20 cellular contexts compared by ENCODE assay signal in genomic region chr3:54573922-54574321, GRCh38.
DNase-seq lines count a peak whose midpoint lies in the region; ATAC-seq, FAIRE-seq and TF ChIP-seq lines count a peak whose summit lies in the region.
"Had no signal": no experiment of that assay in that cellular context is flagged by ENCODE, and none has a peak within 500 bp of the region (broad histone marks: within the 10 kb centered on the region; RNA-seq: fewer than 3 reads in every experiment).

No MANE protein-coding gene starts in this region.

- H3K23me2 ChIP-seq in H1 (ENCODE audit: low read depth, low read length) = no peaks in the 10 kb centered on the region

- H4K91ac ChIP-seq in H1 (replicated peaks; ENCODE audit: insufficient read length, low read length) = no peak overlapping the region

- no peak overlapping the region for H3K4me2 ChIP-seq in GM23338
- no peak overlapping the region for H3K4me2 ChIP-seq in H1 (ENCODE audit: insufficient read depth in 1 of 2, low read depth in 2 of 2, low read length in 2 of 2)
- H3K4me2 ChIP-seq in neural progenitor cell = no peak overlapping the region

- H3K9me3 ChIP-seq in H1 (ENCODE audit: insufficient read depth in 2 of 2, low read depth in 1 of 2, low read length in 1 of 2) (no peaks in the 10 kb centered on the region), neural progenitor cell (ENCODE audit: low read depth) (no peaks in the 10 kb centered on the region), colonic mucosa (no peaks in the 10 kb centered on the region)

- H2BK15ac ChIP-seq in H1 (ENCODE audit: low read length) = no peak overlapping the region

- H3K9me3 Mint-ChIP-seq in GM23338 = no peaks in the 10 kb centered on the region
- peaks cover 4% of the 10 kb centered on the region for H3K9me3 Mint-ChIP-seq in neural progenitor cell
- H3K9me3 Mint-ChIP-seq: CD4-positive, alpha-beta T cell had no signal

- H3K27me3 ChIP-seq in GM23338 (ENCODE audit: insufficient read depth) = no peaks in the 10 kb centered on the region
- H3K27me3 ChIP-seq in H1 (replicated peaks in 1 of 4; ENCODE audit: control insufficient read depth in 3 of 4, extremely low read depth in 1 of 4, insufficient read depth in 3 of 4, low read length in 3 of 4) = no peaks in the 10 kb centered on the region
- H3K27me3 ChIP-seq in neural progenitor cell = no peaks in the 10 kb centered on the region
- H3K27me3 ChIP-seq in colonic mucosa = no peaks in the 10 kb centered on the region

- H3K27me3 Mint-ChIP-seq in GM23338 (ENCODE audit: insufficient read depth, low read depth, poor library complexity) (no peaks in the 10 kb centered on the region), neural progenitor cell (ENCODE audit: insufficient read depth, low read depth) (peaks cover 9% of the 10 kb centered on the region)
- H3K27me3 Mint-ChIP-seq: CD4-positive, alpha-beta T cell; IgD-negative memory B cell had no signal

- no peak overlapping the region for H2BK20ac ChIP-seq in H1 (ENCODE audit: low read length)

- no peaks in the 10 kb centered on the region for H3K79me1 ChIP-seq in H1 (ENCODE audit: low read depth, low read length)

- H4K8ac ChIP-seq in H1 (ENCODE audit: extremely low read depth, insufficient read depth, low read length) = no peak overlapping the region

- H3K56ac ChIP-seq in H1 (replicated peaks; ENCODE audit: insufficient read length, low read depth, low read length) = no peak overlapping the region

- H3K23ac ChIP-seq in H1 (ENCODE audit: insufficient read length) = no peak overlapping the region

- H2BK5ac ChIP-seq in H1 (ENCODE audit: low read depth, low read length) = no peak overlapping the region

- H3K27ac ChIP-seq in GM23338 (ENCODE audit: low read depth) (no peak overlapping the region), H1 (ENCODE audit: low read depth, low read length) (no peak overlapping the region), neural progenitor cell (no peak overlapping the region), colonic mucosa (no peak overlapping the region)
- H3K27ac ChIP-seq: C4-2B had no signal

- 0 out of 2 replicates have a peak, but pooled peaks cover 9% of the 10 kb centered on the region for H3K9me2 ChIP-seq in GM23338 (ENCODE audit: insufficient read depth)

- no peak overlapping the region for H3K14ac ChIP-seq in H1 (ENCODE audit: insufficient read length)

- H3K79me2 ChIP-seq in GM23338 (replicated peaks; ENCODE audit: insufficient read depth) (no peaks in the 10 kb centered on the region), H1 (ENCODE audit: control insufficient read depth in 1 of 2, insufficient read depth in 2 of 2, low read length in 2 of 2) (no peaks in the 10 kb centered on the region), neural progenitor cell (ENCODE audit: low read depth) (no peaks in the 10 kb centered on the region)

- POLR2A ChIA-PET in H1 (lab: Charles Lee; ENCODE audit: partially characterized antibody) = no interaction called here

- H3K4me3 Mint-ChIP-seq in GM23338 (no peak overlapping the region), neural progenitor cell (no peak overlapping the region)
- H3K4me3 Mint-ChIP-seq: CD4-positive, alpha-beta T cell; HFFc6; IgD-negative memory B cell had no signal

- H3K36me3 Mint-ChIP-seq in GM23338 (ENCODE audit: low read depth) (no peaks in the 10 kb centered on the region), neural progenitor cell (no peaks in the 10 kb centered on the region)
- H3K36me3 Mint-ChIP-seq: IgD-negative memory B cell had no signal

- ATAC-seq in GM23338 (no peak), HG03457 (IDR thresholded peaks at IDR 0.05; ENCODE audit: unreplicated experiment) (no peak), GM21528 (IDR thresholded peaks at IDR 0.05; ENCODE audit: low FRiP score, unreplicated experiment) (no peak)
- ATAC-seq: HepG2 had no signal

- FAIRE-seq in H1 (lab: Jason Lieb, UNC) = no peak
- FAIRE-seq: GM12892, GM18507, H54, HepG2 had no signal

- H2BK12ac ChIP-seq in H1 (ENCODE audit: low read depth, low read length) = no peak overlapping the region

- TF ChIP-seq RAD21 in H1 (IDR thresholded peaks at IDR 0.05 in 1 of 2, conservative IDR thresholded peaks at IDR 0.05 in 1 of 2; ENCODE audit: low read depth in 2 of 2, low read length in 2 of 2) = no peak

- no peak overlapping the region for H2AK5ac ChIP-seq in H1 (ENCODE audit: low read depth, low read length)

- DNase-seq in GM23338 (ENCODE audit: low spot score) (no peak), NCI-H2227 treated with DMSO at 0.1 percent for 48 hours (lab: John Stamatoyannopoulos, UW) (peak; percentile 49), H1 (ENCODE audit: low read depth in 1 of 2, low spot score in 2 of 2) (no peak), neural progenitor cell (ENCODE audit: low spot score) (no peak), colonic mucosa (no peak)
- DNase-seq: CD4-positive, alpha-beta T cell; DMS153; DMS79; GDM1; HCEC 1CT; HFFc6; KBM-7 had no signal

- TF ChIP-seq CTCF in GM23338 (conservative IDR thresholded peaks at IDR 0.05; ENCODE audit: low read depth in 2 of 2) = no peak
- TF ChIP-seq CTCF in H1 (IDR thresholded peaks at IDR 0.05; ENCODE audit: control extremely low read depth in 1 of 3, insufficient read depth in 1 of 3, low read depth in 1 of 3, low read length in 3 of 3) = no peak
- TF ChIP-seq CTCF in neural progenitor cell (IDR thresholded peaks at IDR 0.05) = no peak
- no peak for TF ChIP-seq CTCF in colonic mucosa (IDR thresholded peaks at IDR 0.05)

- WGBS in H1 (ENCODE audit: extremely low coverage in 1 of 2, insufficient coverage in 1 of 2, insufficient read length in 1 of 2, insufficient replicate concordance in 2 of 2, low coverage in 1 of 2, low lambda C conversion rate in 2 of 2, missing lambda C conversion rate in 1 of 2), 2 experiments = 87% methylated on average over 9 of the region's 9 CpGs; no CpG with 5 or more reads in 1 of the 2 experiments

- no peak overlapping the region for H3K4me3 ChIP-seq in GM23338
- no peak overlapping the region for H3K4me3 ChIP-seq in H1 (ENCODE audit: extremely low read depth in 1 of 4, insufficient read depth in 2 of 4, low read depth in 3 of 4, low read length in 4 of 4)
- no peak overlapping the region for H3K4me3 ChIP-seq in neural progenitor cell
- H3K4me3 ChIP-seq in colonic mucosa = no peak overlapping the region

- H4K5ac ChIP-seq in H1 (ENCODE audit: insufficient read length, low read depth, low read length) = no peak overlapping the region

- CTCF ChIA-PET in H1 (lab: Charles Lee; ENCODE audit: partially characterized antibody) = no interaction called here

- H3K36me3 ChIP-seq in GM23338 (ENCODE audit: insufficient read depth) (no peaks in the 10 kb centered on the region), H1 (ENCODE audit: control insufficient read depth in 2 of 4, insufficient read depth in 4 of 4, low read length in 3 of 4) (no peaks in the 10 kb centered on the region), neural progenitor cell (no peaks in the 10 kb centered on the region), colonic mucosa (no peaks in the 10 kb centered on the region)

- H3K4me1 Mint-ChIP-seq in GM23338 = peaks cover 12% of the 10 kb centered on the region
- peaks cover 21% of the 10 kb centered on the region for H3K4me1 Mint-ChIP-seq in neural progenitor cell
- H3K4me1 Mint-ChIP-seq: IgD-negative memory B cell had no signal

- TF ChIP-seq EP300 in H1 (IDR thresholded peaks at IDR 0.05; ENCODE audit: borderline replicate concordance in 1 of 2, low read depth in 2 of 2, low read length in 2 of 2) = no peak

- no peak overlapping the region for H3K4ac ChIP-seq in H1 (replicated peaks; ENCODE audit: insufficient read length, low read depth, low read length)

- H2AFZ ChIP-seq in GM23338 (0 out of 2 replicates have a peak overlapping the region, but pooled peaks have one; percentile 30), H1 (ENCODE audit: low read length) (peak overlapping the region; percentile 28; the same call in 1 of the 2 replicates), neural progenitor cell (replicated peaks) (peak overlapping the region; percentile 89)

- H3K27ac Mint-ChIP-seq in GM23338 = no peak overlapping the region
- peak overlapping the region; percentile 12 for H3K27ac Mint-ChIP-seq in neural progenitor cell
- H3K27ac Mint-ChIP-seq: CD4-positive, alpha-beta T cell; HFFc6; IgD-negative memory B cell had no signal

- H3K18ac ChIP-seq in H1 (ENCODE audit: extremely low read depth, low read length) = no peak overlapping the region

- H4K20me1 ChIP-seq in GM23338 (replicated peaks; ENCODE audit: insufficient read depth) (no peaks in the 10 kb centered on the region; the same call in 1 of the 2 replicates), H1 (replicated peaks in 1 of 2; ENCODE audit: control insufficient read depth in 1 of 2, insufficient read depth in 2 of 2, low read length in 2 of 2) (no peaks in the 10 kb centered on the region), neural progenitor cell (ENCODE audit: low read depth) (no peaks in the 10 kb centered on the region)

- intact Hi-C loops in colonic mucosa (cut with DNase I) = no loop called here

- H3F3A ChIP-seq in GM23338 (replicated peaks; ENCODE audit: low read depth) (no peaks in the 10 kb centered on the region), neural progenitor cell (ENCODE audit: low read depth) (no peaks in the 10 kb centered on the region)

- no peak for TF ChIP-seq POLR2A in H1 (IDR thresholded peaks at IDR 0.05; ENCODE audit: control extremely low read depth in 1 of 2, low read depth in 2 of 2, low read length in 2 of 2)

- H2BK120ac ChIP-seq in H1 (replicated peaks; ENCODE audit: low read depth, low read length) = no peak overlapping the region

- H3K4me1 ChIP-seq in GM23338 (ENCODE audit: insufficient read depth) = peaks cover 4% of the 10 kb centered on the region
- no peaks in the 10 kb centered on the region for H3K4me1 ChIP-seq in H1 (replicated peaks in 1 of 4; ENCODE audit: control insufficient read depth in 3 of 4, insufficient read depth in 4 of 4, low read length in 3 of 4)
- peaks cover 8% of the 10 kb centered on the region for H3K4me1 ChIP-seq in neural progenitor cell
- H3K4me1 ChIP-seq in colonic mucosa = no peaks in the 10 kb centered on the region

- H3K9ac ChIP-seq in H1 (replicated peaks in 1 of 4; ENCODE audit: extremely low read depth in 1 of 4, low read depth in 3 of 4, low read length in 3 of 4) (no peak overlapping the region), neural progenitor cell (no peak overlapping the region), colonic mucosa (ENCODE audit: low read depth in 2 of 2, low read length in 2 of 2) (no peak overlapping the region)

TF ChIP-seq in GM23338, 12 proteins besides CTCF, POLR2A, EP300 and RAD21 (continues in another document):
- TF ChIP-seq CREB1 (CRISPR knock-in tag; IDR thresholded peaks at IDR 0.05; ENCODE audit: low read depth) (no peak), ZNF331 (CRISPR knock-in tag; IDR thresholded peaks at IDR 0.05; ENCODE audit: low read depth) (no peak), JUNB (IDR thresholded peaks at IDR 0.05; ENCODE audit: unreplicated experiment) (no peak), EZH2phosphoT487 (IDR thresholded peaks at IDR 0.05; ENCODE audit: unreplicated experiment) (no peak)

TF ChIP-seq in H1, 55 proteins besides CTCF, POLR2A, EP300 and RAD21 (continues in another document):
- TF ChIP-seq TAF1 (IDR thresholded peaks at IDR 0.05; ENCODE audit: low read depth, low read length) (no peak), SIN3A (conservative IDR thresholded peaks at IDR 0.05 in 1 of 2, IDR thresholded peaks at IDR 0.05 in 1 of 2; ENCODE audit: low read depth in 1 of 2, low read length in 2 of 2) (no peak), JUND (IDR thresholded peaks at IDR 0.05; ENCODE audit: low read length) (no peak), ZNF274 (IDR thresholded peaks at IDR 0.05; ENCODE audit: borderline replicate concordance, extremely low read depth, low read length) (no peak)

Comparison
In these comparisons a context has a peak if more than half of its experiments do, and no peak if none do; other contexts are left out.
1. H2AFZ ChIP-seq: peak in every context shown above with its lines; median percentile 89 in neural progenitor cell; 30 in GM23338; 28 in H1.